ENCODE assay signal across 10 cellular contexts in the genomic region with DNA sequence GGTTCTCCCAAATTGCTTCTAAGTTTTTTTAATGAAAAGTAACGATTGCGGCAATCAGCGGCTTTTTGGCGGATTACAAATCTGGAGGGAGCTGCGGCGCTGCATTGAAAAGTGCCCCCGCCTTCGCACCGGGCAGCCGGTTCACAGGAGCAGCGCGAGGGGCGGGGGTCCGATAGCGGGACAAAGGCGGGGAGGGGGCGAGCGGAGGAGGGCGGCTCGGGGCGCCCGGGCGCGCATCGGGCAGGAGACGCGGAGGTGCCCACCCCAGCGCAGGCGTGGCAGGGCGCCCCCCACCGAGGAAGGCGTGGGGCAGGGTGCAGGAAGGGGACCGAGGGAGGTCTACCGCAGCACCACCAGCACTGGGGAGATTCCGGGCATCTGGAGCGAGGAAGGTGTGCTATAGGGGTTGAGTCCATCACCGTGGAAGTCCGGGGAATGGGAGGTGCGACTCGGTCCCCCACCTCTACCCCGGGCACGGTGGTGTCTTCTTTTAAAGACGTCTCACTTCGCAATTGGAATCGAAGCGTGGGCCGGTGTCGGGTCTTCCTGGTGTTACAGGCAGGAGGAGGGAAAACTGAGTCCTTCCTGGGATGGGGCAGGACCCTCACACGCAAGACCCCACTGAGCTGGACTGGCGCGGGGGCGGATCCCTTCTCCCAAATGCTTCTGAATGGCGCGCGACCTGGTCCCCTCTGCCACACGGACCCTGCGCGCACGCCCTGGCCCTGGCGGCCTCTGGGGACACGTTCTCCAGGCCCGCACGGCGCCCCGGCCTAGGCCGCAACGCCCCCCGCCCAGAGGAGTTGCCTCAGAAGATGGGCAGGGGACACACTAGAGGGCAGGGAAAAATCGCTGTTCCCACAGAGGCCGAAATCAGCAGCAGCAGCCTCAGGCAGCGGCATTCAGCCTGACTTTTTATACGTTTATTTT. TPM values are rescaled to one million over a fixed set of nuclear protein-coding genes. Genes with fewer than 3 reads are reported as not detected.
DNase-seq lines count a peak whose midpoint lies in the region; ATAC-seq, FAIRE-seq and TF ChIP-seq lines count a peak whose summit lies in the region.
"Had no signal": no experiment of that assay in that cellular context is flagged by ENCODE, and none has a peak within 500 bp of the region (broad histone marks: within the 10 kb centered on the region; RNA-seq: fewer than 3 reads in every experiment).

No MANE protein-coding gene starts in this region.

- peaks cover 51% of the 10 kb centered on the region for H3K27me3 ChIP-seq in CD4-positive, alpha-beta memory T cell (ENCODE audit: insufficient read depth, low read length)
- H3K27me3 ChIP-seq in endothelial cell of umbilical vein (ENCODE audit: control insufficient read depth in 2 of 2, insufficient read depth in 2 of 2, low read length in 2 of 2) (peaks cover 82 to 88% of the 10 kb centered on the region in 2 experiments), ovary (no peaks in the 10 kb centered on the region)

- H3K9me1 ChIP-seq in endothelial cell of umbilical vein (replicated peaks; ENCODE audit: control insufficient read depth, extremely low read depth, insufficient read depth, low read length): no peaks in the 10 kb centered on the region

- H3K79me2 ChIP-seq in endothelial cell of umbilical vein (ENCODE audit: control insufficient read depth, insufficient read depth, low read length): no peaks in the 10 kb centered on the region

- no peak overlapping the region for H3K27ac ChIP-seq in CD4-positive, alpha-beta memory T cell (ENCODE audit: low read depth, low read length)
- H3K27ac ChIP-seq in endothelial cell of umbilical vein (ENCODE audit: insufficient read depth, low read depth, low read length) (no peak overlapping the region), ovary (no peak overlapping the region)

- intact Hi-C loops in CD4-positive, alpha-beta memory T cell (cut with micrococcal nuclease): loop anchor here (2.0 to 10.0 kb wide), 3 partner anchors 38 to 975 kb away; a partner anchor contains a TSS
- intact Hi-C loops in endothelial cell of umbilical vein (cut with micrococcal nuclease) (loop anchor here (2.0 kb wide), 1 partner anchor 175 kb away; a partner anchor contains a TSS), ovary (cut with DNase I) (loop anchor here in 2 of 4 donors (5.0 to 10.0 kb wide), 3 partner anchors 145 to 408 kb away; a partner anchor contains a TSS)

- H3K36me3 Mint-ChIP-seq in CD4-positive, alpha-beta memory T cell: peaks cover 0 to 4% of the 10 kb centered on the region in 2 donors
- peaks cover 12% of the 10 kb centered on the region for H3K36me3 Mint-ChIP-seq in T-helper 17 cell (ENCODE audit: low read depth)

- no peak overlapping the region for H3K9ac ChIP-seq in endothelial cell of umbilical vein (replicated peaks; ENCODE audit: extremely low read depth, insufficient read depth, low read length)

- no peaks in the 10 kb centered on the region for H3K36me3 ChIP-seq in CD4-positive, alpha-beta memory T cell (ENCODE audit: insufficient read depth, low read length)
- H3K36me3 ChIP-seq in endothelial cell of umbilical vein (ENCODE audit: control insufficient read depth in 2 of 2, extremely low read depth in 1 of 2, insufficient read depth in 2 of 2, low read length in 2 of 2): no peaks in the 10 kb centered on the region
- H3K36me3 ChIP-seq in ovary: no peaks in the 10 kb centered on the region

- 22 to 28% (median 23%) methylated on average over 65 to 72 of the region's 72 CpGs for WGBS in ovary, 3 donors

- peak overlapping the region; percentile 85 for H3K4me2 ChIP-seq in endothelial cell of umbilical vein (ENCODE audit: insufficient read depth, low read length)

- TF ChIP-seq CTCF in endothelial cell of umbilical vein (IDR thresholded peaks at IDR 0.05; ENCODE audit: extremely low read depth in 1 of 2, insufficient read depth in 1 of 2, low read depth in 1 of 2, low read length in 2 of 2): no peak
- TF ChIP-seq CTCF in ovary (IDR thresholded peaks at IDR 0.05): no peak

- H4K20me1 ChIP-seq in endothelial cell of umbilical vein (replicated peaks; ENCODE audit: control insufficient read depth, extremely low read depth, insufficient read depth, low read length): no peaks in the 10 kb centered on the region

- H3K4me1 Mint-ChIP-seq in CD4-positive, alpha-beta memory T cell: peaks cover 34 to 58% (median 34%) of the 10 kb centered on the region in 4 donors
- peaks cover 30% of the 10 kb centered on the region for H3K4me1 Mint-ChIP-seq in T-helper 17 cell

- TF ChIP-seq POLR2A in endothelial cell of umbilical vein (IDR thresholded peaks at IDR 0.05; ENCODE audit: low read depth, low read length) (no peak), ovary (IDR thresholded peaks at IDR 0.05) (no peak)

- no peak for FAIRE-seq in endothelial cell of umbilical vein (lab: Jason Lieb, UNC)
- FAIRE-seq: GM12892 had no signal

- H3K4me3 Mint-ChIP-seq in CD4-positive, alpha-beta memory T cell: peak overlapping the region; percentile 89 to 99 (median 94)
- H3K4me3 Mint-ChIP-seq in T-helper 17 cell: peak overlapping the region; percentile 92

- peak overlapping the region in 1 of 2 donors; percentile 23 for H3K4me3 ChIP-seq in CD4-positive, alpha-beta memory T cell (ENCODE audit: low read length in 2 of 2)
- H3K4me3 ChIP-seq in endothelial cell of umbilical vein (replicated peaks in 1 of 3; ENCODE audit: insufficient read depth in 1 of 3, low read depth in 1 of 3, low read length in 3 of 3): peak overlapping the region in 2 of 3 experiments; percentile 7 to 32
- H3K4me3 ChIP-seq in ovary: peak overlapping the region; percentile 9

- no peak overlapping the region for H2AFZ ChIP-seq in endothelial cell of umbilical vein (ENCODE audit: low read depth, low read length)

- peaks cover 0 to 8% (median 0%) of the 10 kb centered on the region in 8 donors for H3K9me3 Mint-ChIP-seq in CD4-positive, alpha-beta memory T cell

- no TSS peak for BruUV-seq in endothelial cell of umbilical vein (replicated peaks; lab: Mats Ljungman, UMichigan)

- CTCF ChIA-PET in CD4-positive, alpha-beta memory T cell (lab: Charles Lee; ENCODE audit: partially characterized antibody): no interaction called here
- CTCF ChIA-PET in endothelial cell of umbilical vein (lab: Charles Lee): interaction anchor here (0.9 to 1.3 kb wide), 4 partner anchors 7 to 378 kb away, joined by 3 to 8 read pairs (median 4); a partner anchor contains a TSS

- dilution Hi-C loops in endothelial cell of umbilical vein (cut with MboI; ENCODE audit: extremely low pct_ligation_motif_present, low sequenced_read_pairs): no loop called here

- H3K9me3 ChIP-seq in CD4-positive, alpha-beta memory T cell (ENCODE audit: control insufficient read depth in 1 of 2, low read length in 2 of 2): no peaks in the 10 kb centered on the region
- H3K9me3 ChIP-seq in T-helper 17 cell (ENCODE audit: control insufficient read depth, low read length, poor library complexity, severe bottlenecking): no peaks in the 10 kb centered on the region
- H3K9me3 ChIP-seq in endothelial cell of umbilical vein (replicated peaks; ENCODE audit: control insufficient read depth, insufficient read depth, low read length): no peaks in the 10 kb centered on the region
- H3K9me3 ChIP-seq in ovary: no peaks in the 10 kb centered on the region

- H3K27ac Mint-ChIP-seq in CD4-positive, alpha-beta memory T cell: peak overlapping the region in 1 of 7 donors; percentile 19
- H3K27ac Mint-ChIP-seq in T-helper 17 cell: no peak overlapping the region

- H3K27me3 Mint-ChIP-seq in CD4-positive, alpha-beta memory T cell: peaks cover 65 to 71% of the 10 kb centered on the region in 2 donors
- H3K27me3 Mint-ChIP-seq in T-helper 17 cell: peaks cover 86% of the 10 kb centered on the region

- no peak for TF ChIP-seq EP300 in ovary (IDR thresholded peaks at IDR 0.05)

- H3K4me1 ChIP-seq in CD4-positive, alpha-beta memory T cell (ENCODE audit: insufficient read depth, low read length): peaks cover 46% of the 10 kb centered on the region
- H3K4me1 ChIP-seq in endothelial cell of umbilical vein (ENCODE audit: control insufficient read depth, extremely low read depth, insufficient read depth, low read length): peaks cover 20% of the 10 kb centered on the region
- peaks cover 15% of the 10 kb centered on the region for H3K4me1 ChIP-seq in ovary (ENCODE audit: insufficient read depth)

- POLR2A ChIA-PET in CD4-positive, alpha-beta memory T cell (lab: Charles Lee; ENCODE audit: partially characterized antibody): interaction anchor here (0.6 kb wide), 1 partner anchor 10 kb away, joined by 3 read pairs; no protein-coding TSS in a partner anchor
- POLR2A ChIA-PET in endothelial cell of umbilical vein (lab: Charles Lee): no interaction called here

- no peak for ATAC-seq in T-helper 17 cell
- ATAC-seq: PC-3 had no signal

- no peak for DNase-seq in CD4-positive, alpha-beta memory T cell
- DNase-seq in T-helper 17 cell (no peak), endothelial cell of umbilical vein (ENCODE audit: low read depth, low spot score) (no peak), ovary (no peak), glomerular visceral epithelial cell (ENCODE audit: extremely low spot score) (no peak), DMS153 (lab: John Stamatoyannopoulos, UW) (no peak), GOT3 (lab: John Stamatoyannopoulos, UW) (no peak), DMS79 treated with DMSO at 0.1 percent for 48 hours (lab: John Stamatoyannopoulos, UW) (no peak)
- DNase-seq: PC-3 had no signal

RNA-seq across cellular contexts. Expression of a gene that starts 44.9 kb away (rescaled TPM):
- total RNA-seq in CD4-positive, alpha-beta memory T cell: 10 to 100 TPM; 54.4 to 55.6 TPM
- polyA plus RNA-seq in CD4-positive, alpha-beta memory T cell: 10 to 100 TPM; 44.4 to 59.8 TPM
- 10 to 100 TPM; 36.7 to 38.5 TPM for total RNA-seq in T-helper 17 cell
- 26.4 and 27.8 TPM in 2 replicates for total RNA-seq in endothelial cell of umbilical vein
- polyA plus RNA-seq in endothelial cell of umbilical vein: 23.1 and 28.7 TPM in 2 replicates
- 5.8 and 7.7 TPM in 2 replicates for polyA plus RNA-seq in endothelial cell of umbilical vein (2011; cell fraction: cytosol; rRNA removed)
- 5.1 and 8.1 TPM in 2 replicates for polyA plus RNA-seq in endothelial cell of umbilical vein (2011; cell fraction: nucleus; rRNA removed)
- 25.5 and 27.1 TPM in 2 replicates for polyA plus RNA-seq in endothelial cell of umbilical vein (2012)
- polyA minus RNA-seq in endothelial cell of umbilical vein: 34.8 and 42.2 TPM in 2 replicates
- 24.3 TPM for polyA minus RNA-seq in endothelial cell of umbilical vein (2011; cell fraction: cytosol; rRNA and poly(A)+ RNA removed)
- polyA minus RNA-seq in endothelial cell of umbilical vein (2011; cell fraction: nucleus; rRNA and poly(A)+ RNA removed): 8.5 and 15.4 TPM in 2 replicates
- total RNA-seq in ovary: 10 to 100 TPM; 17.1 to 55.5 (median 35.2) TPM
- polyA plus RNA-seq in ovary: 10 to 100 TPM; 10.9 to 26.1 TPM

RNA-seq across cellular contexts. Expression of a gene that starts 46.3 kb away (rescaled TPM):
- total RNA-seq in CD4-positive, alpha-beta memory T cell: not detected
- not detected for polyA plus RNA-seq in CD4-positive, alpha-beta memory T cell
- total RNA-seq in T-helper 17 cell: not detected
- total RNA-seq in endothelial cell of umbilical vein: not detected in 2 replicates
- not detected in 2 replicates for polyA plus RNA-seq in endothelial cell of umbilical vein
- polyA plus RNA-seq in endothelial cell of umbilical vein (2011; cell fraction: cytosol; rRNA removed): not detected in 2 replicates
- not detected in 2 replicates for polyA plus RNA-seq in endothelial cell of umbilical vein (2011; cell fraction: nucleus; rRNA removed)
- polyA plus RNA-seq in endothelial cell of umbilical vein (2012): not detected in 2 replicates
- not detected in 2 replicates for polyA minus RNA-seq in endothelial cell of umbilical vein
- polyA minus RNA-seq in endothelial cell of umbilical vein (2011; cell fraction: cytosol; rRNA and poly(A)+ RNA removed): not detected
- polyA minus RNA-seq in endothelial cell of umbilical vein (2011; cell fraction: nucleus; rRNA and poly(A)+ RNA removed): not detected in 2 replicates
- total RNA-seq in ovary: not detected
- polyA plus RNA-seq in ovary: under 1 TPM in 1 of 2 donors, not detected in 1; 0.02 TPM
